ENCODE assay signal across 16 cellular contexts in genomic region chr2:23601301-23601965, GRCh38.
DNase-seq lines count a peak whose midpoint lies in the region; ATAC-seq, FAIRE-seq and TF ChIP-seq lines count a peak whose summit lies in the region.
"Had no signal": no experiment of that assay in that cellular context is flagged by ENCODE, and none has a peak within 500 bp of the region (broad histone marks: within the 10 kb centered on the region; RNA-seq: fewer than 3 reads in every experiment).

No MANE protein-coding gene starts in this region.

- no peak for TF ChIP-seq CTCF in astrocyte of the cerebellum (IDR thresholded peaks at IDR 0.05; ENCODE audit: low read depth, low read length, missing control alignments)
- TF ChIP-seq CTCF in stomach (IDR thresholded peaks at IDR 0.05) = no peak

- H3K4me1 ChIP-seq in muscle layer of colon (ENCODE audit: insufficient read depth, low read length) (peaks cover 39% of the 10 kb centered on the region), stomach (peaks cover 0 to 33% (median 6%) of the 10 kb centered on the region in 4 donors)
- H3K4me1 ChIP-seq: BLaER1 treated with 17β-estradiol and CSF1 and Interleukin-3, amounts not matched to agents 10 nM and 100 nM had no signal

- intact Hi-C loops in stomach (cut with DNase I; ENCODE audit: low total_unique reads) = no loop called here

- FAIRE-seq in HTR-8/SVneo (lab: Jason Lieb, UNC) = peak; percentile 62

- H3K27me3 ChIP-seq in muscle layer of colon (ENCODE audit: control insufficient read depth in 1 of 2, insufficient read depth in 2 of 2, low read length in 2 of 2) (no peaks in the 10 kb centered on the region), stomach (no peaks in the 10 kb centered on the region)

- WGBS in stomach, 5 donors = 65 to 77% (median 72%) methylated on average over 8 of the region's 8 CpGs

- DNase-seq in HTR-8/SVneo (ENCODE audit: insufficient read length, low spot score) (no peak), astrocyte of the cerebellum (ENCODE audit: low read depth) (peak; percentile 48), stomach (no peak), NK-92 (lab: John Stamatoyannopoulos, UW; ENCODE audit: unreplicated experiment) (no peak)
- DNase-seq: activated T-cell treated with anti-CD3 and anti-CD28 coated beads, Interleukin-2, amount 50 U/mL, for 4 hours; NCI-H2029; NCI-H69; occipital lobe; RPMI8226; T-helper 17 cell had no signal

- H3K36me3 ChIP-seq in muscle layer of colon (ENCODE audit: insufficient read depth, low read length) = no peaks in the 10 kb centered on the region
- no peaks in the 10 kb centered on the region for H3K36me3 ChIP-seq in stomach
- H3K36me3 ChIP-seq: BLaER1 treated with 17β-estradiol and CSF1 and Interleukin-3, amounts not matched to agents 10 nM and 100 nM had no signal

- H3K9ac ChIP-seq in muscle layer of colon (ENCODE audit: low read length) = no peak overlapping the region
- H3K9ac ChIP-seq: BLaER1 treated with 17β-estradiol and CSF1 and Interleukin-3, amounts not matched to agents 10 nM and 100 nM; KMS-11 had no signal

- ATAC-seq in GM18511 (IDR thresholded peaks at IDR 0.05; ENCODE audit: unreplicated experiment) (no peak), HG02981 (IDR thresholded peaks at IDR 0.05; ENCODE audit: unreplicated experiment) (no peak), GM21367 (IDR thresholded peaks at IDR 0.05; ENCODE audit: unreplicated experiment) (no peak)
- ATAC-seq: activated T-cell treated with anti-CD3 and anti-CD28 coated beads, Interleukin-2, amount 50 U/mL, for 4 hours; T-helper 17 cell had no signal

- H3K27ac ChIP-seq in muscle layer of colon (ENCODE audit: low read depth, low read length) = peak overlapping the region; percentile 84
- H3K27ac ChIP-seq in stomach = peak overlapping the region in 3 of 5 donors; percentile 74 to 91 (median 77)
- H3K27ac ChIP-seq: BLaER1 treated with 17β-estradiol and CSF1 and Interleukin-3, amounts not matched to agents 10 nM and 100 nM; KMS-11 had no signal

- H3K4me3 ChIP-seq in astrocyte of the cerebellum (ENCODE audit: low read depth, low read length) (no peak overlapping the region), muscle layer of colon (ENCODE audit: low read depth in 1 of 2, low read length in 2 of 2) (no peak overlapping the region), stomach (no peak overlapping the region)
- H3K4me3 ChIP-seq: BLaER1 treated with 17β-estradiol and CSF1 and Interleukin-3, amounts not matched to agents 10 nM and 100 nM had no signal

- TF ChIP-seq EP300 in stomach (IDR thresholded peaks at IDR 0.05) = no peak

- in situ Hi-C loops in astrocyte of the cerebellum (cut with HindIII; ENCODE audit: low sequenced_read_pairs) = no loop called here

- no peak for TF ChIP-seq POLR2A in stomach (IDR thresholded peaks at IDR 0.05)

- H3K9me3 ChIP-seq in muscle layer of colon (ENCODE audit: low read length) = no peaks in the 10 kb centered on the region
- H3K9me3 ChIP-seq in stomach = peaks cover 0 to 4% (median under 1%) of the 10 kb centered on the region in 4 donors
